In the genomic region with DNA sequence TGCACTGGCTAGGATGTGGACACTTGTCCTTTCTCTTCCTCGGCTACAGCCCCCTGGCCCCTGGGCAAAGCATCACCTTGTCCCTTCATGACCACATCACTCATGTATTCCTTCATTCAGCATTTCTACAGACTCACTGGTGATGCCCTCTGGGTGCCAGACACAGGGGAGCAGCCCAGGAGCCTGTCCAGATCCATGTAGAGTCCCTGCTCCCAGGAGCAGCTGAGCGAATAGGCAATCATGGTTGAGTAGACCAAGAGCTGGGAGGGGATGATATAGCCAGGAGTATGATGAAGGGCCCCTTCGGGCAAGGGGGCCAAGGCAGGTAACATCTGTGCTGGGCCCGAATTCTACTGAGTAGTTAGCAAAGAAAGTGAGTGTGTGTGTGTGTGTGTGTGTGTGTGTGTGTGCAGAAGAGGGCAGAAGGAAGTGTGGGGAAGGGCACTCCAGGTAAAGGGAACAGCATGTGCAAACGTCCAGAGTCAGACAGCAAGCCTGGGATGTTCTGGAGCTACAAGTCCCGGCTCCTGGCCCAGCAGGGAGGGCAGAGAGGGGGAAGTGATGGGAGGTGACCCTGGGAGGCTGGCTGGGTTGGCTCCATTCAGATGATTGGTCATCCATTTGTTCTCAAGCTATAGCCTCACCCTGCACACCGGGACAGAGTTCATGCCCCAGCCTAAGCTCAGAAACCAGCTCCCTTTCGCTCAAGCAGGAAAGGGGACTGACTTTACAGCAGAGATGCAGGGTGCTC, we compare ENCODE assay signal across 1 cellular context.
TF ChIP-seq lines count a peak whose summit lies in the region.

No MANE protein-coding gene starts in this region.

TF ChIP-seq in HepG2, 621 proteins besides CTCF, POLR2A, EP300 and RAD21:
- no peak for TF ChIP-seq RARA (CRISPR knock-in tag; IDR thresholded peaks at IDR 0.05)
- TF ChIP-seq ZNF746 (CRISPR knock-in tag; IDR thresholded peaks at IDR 0.05): no peak
- TF ChIP-seq HOXA3 (CRISPR knock-in tag; IDR thresholded peaks at IDR 0.05): no peak
- TF ChIP-seq PITX1 (CRISPR knock-in tag; IDR thresholded peaks at IDR 0.05): no peak
- TF ChIP-seq RELA (CRISPR knock-in tag; IDR thresholded peaks at IDR 0.05): no peak
- TF ChIP-seq ZFP36L2 (CRISPR knock-in tag; IDR thresholded peaks at IDR 0.05): no peak
- TF ChIP-seq ZNF484 (CRISPR knock-in tag; IDR thresholded peaks at IDR 0.05; ENCODE audit: borderline replicate concordance, low read depth): no peak
- TF ChIP-seq TBL1XR1 (IDR thresholded peaks at IDR 0.05; ENCODE audit: borderline replicate concordance, low read length, partially characterized antibody): no peak
- TF ChIP-seq PHF5A (CRISPR knock-in tag; IDR thresholded peaks at IDR 0.05; ENCODE audit: low read depth, unreplicated experiment): no peak
- TF ChIP-seq ZNF383 (CRISPR knock-in tag; IDR thresholded peaks at IDR 0.05; ENCODE audit: borderline replicate concordance): no peak
- no peak for TF ChIP-seq ZNF510 (CRISPR knock-in tag; IDR thresholded peaks at IDR 0.05; ENCODE audit: low read depth)
- TF ChIP-seq ZNF33B (CRISPR knock-in tag; IDR thresholded peaks at IDR 0.05): no peak
